In genomic region chr5:131685514-131686171, GRCh38 we compare ENCODE assay signal across 17 cellular contexts.
"Had no signal": no experiment of that assay in that cellular context is flagged by ENCODE, and none has a peak within 500 bp of the region (broad histone marks: within the 10 kb centered on the region; RNA-seq: fewer than 3 reads in every experiment).

No MANE protein-coding gene starts in this region.

- H3K4me1 ChIP-seq: esophagus squamous epithelium had no signal

- H3K27me3 ChIP-seq: brain microvascular endothelial cell, esophagus squamous epithelium, gastrocnemius medialis had no signal

- ATAC-seq: activated CD8-positive, alpha-beta T cell treated with anti-CD3 and anti-CD28 coated beads, Interleukin-2, amount 10 ng/mL, durations not matched to agents 7 days and 5 days; activated T-cell treated with anti-CD3 and anti-CD28 coated beads, Interleukin-2, amount 50 U/mL, for 72 hours; gastrocnemius medialis; sciatic nerve; T-helper 17 cell; WTC11 had no signal

- H3K4me1 Mint-ChIP-seq: T-helper 17 cell had no signal

- H3K4me3 ChIP-seq: esophagus squamous epithelium, gastrocnemius medialis had no signal

- DNase-seq: activated CD4-positive, alpha-beta T cell treated with anti-CD3 and anti-CD28 coated beads, Interleukin-2, amount 10 ng/mL, durations not matched to agents 24 days and 14 days; activated CD8-positive, alpha-beta memory T cell treated with anti-CD3 and anti-CD28 coated beads, Interleukin-2, amount 50 U/mL, for 4 hours; activated CD8-positive, alpha-beta T cell treated with anti-CD3 and anti-CD28 coated beads, Interleukin-2, amount 10 ng/mL, durations not matched to agents 7 days and 5 days; activated gamma-delta T cell; activated T-cell treated with anti-CD3 and anti-CD28 coated beads, Interleukin-2, amount 50 U/mL, for 72 hours; brain microvascular endothelial cell; cerebellar nuclear complex; effector CD8-positive, alpha-beta T cell; esophagus squamous epithelium; gastrocnemius medialis; hypothalamus; T-helper 17 cell had no signal

- H3K9me3 ChIP-seq: esophagus squamous epithelium, gastrocnemius medialis had no signal

- H3K4me3 Mint-ChIP-seq: activated CD4-positive, alpha-beta T cell treated with anti-CD3 and anti-CD28 coated beads, Interleukin-2, amount 10 ng/mL, durations not matched to agents 24 days and 14 days; activated CD8-positive, alpha-beta T cell treated with anti-CD3 and anti-CD28 coated beads, Interleukin-2, amount 10 ng/mL, durations not matched to agents 7 days and 5 days; activated naive CD8-positive, alpha-beta T cell; activated T-cell treated with anti-CD3 and anti-CD28 coated beads, Interleukin-2, amount 50 U/mL, for 72 hours; stimulated activated naive CD8-positive, alpha-beta T cell treated with anti-CD3 and anti-CD28 coated beads, Interleukin-15, Interleukin-2, amounts not matched to agents 100 ng/mL and 50 ng/mL, for 24 hours; T-helper 17 cell; type B pancreatic cell; WTC11 had no signal

- H3K27ac ChIP-seq: brain microvascular endothelial cell, esophagus squamous epithelium, gastrocnemius medialis had no signal

- H3K27ac Mint-ChIP-seq: activated CD4-positive, alpha-beta T cell treated with anti-CD3 and anti-CD28 coated beads, Interleukin-2, amount 10 ng/mL, durations not matched to agents 24 days and 14 days; activated CD8-positive, alpha-beta T cell treated with anti-CD3 and anti-CD28 coated beads, Interleukin-2, amount 10 ng/mL, durations not matched to agents 7 days and 5 days; activated naive CD8-positive, alpha-beta T cell; activated T-cell treated with anti-CD3 and anti-CD28 coated beads, Interleukin-2, amount 50 U/mL, for 72 hours; stimulated activated naive CD8-positive, alpha-beta T cell treated with anti-CD3 and anti-CD28 coated beads, Interleukin-15, Interleukin-2, amounts not matched to agents 100 ng/mL and 50 ng/mL, for 24 hours; T-helper 17 cell; type B pancreatic cell; WTC11 had no signal

- H3K27me3 Mint-ChIP-seq: activated CD4-positive, alpha-beta T cell treated with anti-CD3 and anti-CD28 coated beads, Interleukin-2, amount 10 ng/mL, durations not matched to agents 24 days and 14 days; activated naive CD8-positive, alpha-beta T cell; stimulated activated naive CD8-positive, alpha-beta T cell treated with anti-CD3 and anti-CD28 coated beads, Interleukin-15, Interleukin-2, amounts not matched to agents 100 ng/mL and 50 ng/mL, for 24 hours; T-helper 17 cell; type B pancreatic cell had no signal

- H3K9me3 Mint-ChIP-seq: stimulated activated naive CD8-positive, alpha-beta T cell treated with anti-CD3 and anti-CD28 coated beads, Interleukin-15, Interleukin-2, amounts not matched to agents 100 ng/mL and 50 ng/mL, for 24 hours had no signal
